15 cellular contexts compared by ENCODE assay signal in genomic region chr3:113166357-113166718, GRCh38. TPM values are rescaled to one million over a fixed set of nuclear protein-coding genes. Genes with fewer than 3 reads are reported as not detected.
DNase-seq lines count a peak whose midpoint lies in the region; ATAC-seq and TF ChIP-seq lines count a peak whose summit lies in the region.
"Had no signal": no experiment of that assay in that cellular context is flagged by ENCODE, and none has a peak within 500 bp of the region (broad histone marks: within the 10 kb centered on the region; RNA-seq: fewer than 3 reads in every experiment).

No MANE protein-coding gene starts in this region.

- no peaks in the 10 kb centered on the region for H3K36me3 ChIP-seq in hepatocyte (replicated peaks; ENCODE audit: insufficient read depth, low read depth)

- H3K4me3 Mint-ChIP-seq in progenitor cell of endocrine pancreas (ENCODE audit: low read depth): no peak overlapping the region
- H3K4me3 Mint-ChIP-seq: activated T-cell treated with anti-CD3 and anti-CD28 coated beads, Interleukin-2, amount 50 U/mL, for 24 hours had no signal

- peak overlapping the region; percentile 89 for H3K27ac ChIP-seq in hepatocyte

- peak overlapping the region; percentile 18 for H3K4me2 ChIP-seq in hepatocyte
- H3K4me2 ChIP-seq: A549 had no signal

- H3K9me3 Mint-ChIP-seq in progenitor cell of endocrine pancreas (ENCODE audit: low read depth): no peaks in the 10 kb centered on the region
- H3K9me3 Mint-ChIP-seq: activated T-cell treated with anti-CD3 and anti-CD28 coated beads, Interleukin-2, amount 50 U/mL, for 24 hours had no signal

- TF ChIP-seq CTCF in hepatocyte (IDR thresholded peaks at IDR 0.05; ENCODE audit: poor library complexity) (no peak), progenitor cell of endocrine pancreas (IDR thresholded peaks at IDR 0.05; ENCODE audit: unreplicated experiment) (no peak)

- H3K36me3 Mint-ChIP-seq in progenitor cell of endocrine pancreas (ENCODE audit: insufficient read depth): no peaks in the 10 kb centered on the region

- DNase-seq in Right ventricle myocardium inferior (ENCODE audit: missing footprints) (no peak), cardiac septum (ENCODE audit: low spot score) (no peak), hepatocyte (ENCODE audit: low spot score) (no peak), progenitor cell of endocrine pancreas (ENCODE audit: low spot score, unreplicated experiment) (no peak), AML-193 (lab: John Stamatoyannopoulos, UW) (no peak)
- DNase-seq: activated CD4-positive, alpha-beta T cell treated with anti-CD3 and anti-CD28 coated beads for 4 hours; activated T-cell treated with anti-CD3 and anti-CD28 coated beads, Interleukin-2, amount 50 U/mL, for 24 hours; effector CD4-positive, alpha-beta T cell; MM.1S; T-helper 1 cell had no signal

- peaks cover 2% of the 10 kb centered on the region for H3K4me1 Mint-ChIP-seq in progenitor cell of endocrine pancreas (ENCODE audit: low read depth)

- no peak overlapping the region for H2AFZ ChIP-seq in hepatocyte

- no peaks in the 10 kb centered on the region for H4K20me1 ChIP-seq in hepatocyte (ENCODE audit: insufficient read depth, poor library complexity, severe bottlenecking)

- no peaks in the 10 kb centered on the region for H3K79me2 ChIP-seq in hepatocyte

- intact Hi-C loops in Right ventricle myocardium inferior (cut with DNase I): loop anchor here (5.0 kb wide), 1 partner anchor 46 kb away; the partner anchor contains the start of gene BOC
- intact Hi-C loops in cardiac septum (cut with DNase I): loop anchor here (5.0 kb wide), 1 partner anchor 46 kb away; the partner anchor contains the start of gene BOC

- H3K9me3 ChIP-seq in hepatocyte (ENCODE audit: low read depth): no peaks in the 10 kb centered on the region
- H3K9me3 ChIP-seq: A549 had no signal

- H3K27ac Mint-ChIP-seq in progenitor cell of endocrine pancreas: peak overlapping the region; percentile 87
- H3K27ac Mint-ChIP-seq: activated T-cell treated with anti-CD3 and anti-CD28 coated beads, Interleukin-2, amount 50 U/mL, for 24 hours had no signal

- no peaks in the 10 kb centered on the region for H3K9me2 ChIP-seq in hepatocyte (replicated peaks; ENCODE audit: insufficient read depth)

- H3K4me1 ChIP-seq in hepatocyte (ENCODE audit: insufficient read depth): peaks cover 47% of the 10 kb centered on the region
- H3K4me1 ChIP-seq: A549 had no signal

- no peak overlapping the region for H3K4me3 ChIP-seq in hepatocyte
- H3K4me3 ChIP-seq: A549 had no signal

- ATAC-seq in Right ventricle myocardium inferior (peak; percentile 12), HG02852 (IDR thresholded peaks at IDR 0.05; ENCODE audit: unreplicated experiment) (no peak), HG03025 (IDR thresholded peaks at IDR 0.05; ENCODE audit: low FRiP score, unreplicated experiment) (no peak), HG03045 (IDR thresholded peaks at IDR 0.05; ENCODE audit: unreplicated experiment) (no peak)
- ATAC-seq: A549, left lobe of liver had no signal

- no peaks in the 10 kb centered on the region for H3K27me3 ChIP-seq in hepatocyte

- peaks cover 8% of the 10 kb centered on the region for H3K27me3 Mint-ChIP-seq in progenitor cell of endocrine pancreas
- H3K27me3 Mint-ChIP-seq: activated T-cell treated with anti-CD3 and anti-CD28 coated beads, Interleukin-2, amount 50 U/mL, for 24 hours had no signal

- 85% methylated on average over 1 of the region's 1 CpG for WGBS in hepatocyte (ENCODE audit: low lambda C conversion rate, missing lambda C conversion rate)

RNA-seq across cellular contexts. Expression of gene BOC, which starts 45.0 kb away (rescaled TPM):
- total RNA-seq in Right ventricle myocardium inferior (7.1 TPM), cardiac septum (12.8 TPM), hepatocyte (17.9 and 20.4 TPM in 2 replicates), progenitor cell of endocrine pancreas (10.8 and 14.2 TPM in 2 replicates)
- 24.0 and 28.2 TPM in 2 replicates for polyA plus RNA-seq in hepatocyte
